In genomic region chr5:32630867-32631491, GRCh38 we compare ENCODE assay signal across 20 cellular contexts. TPM values are rescaled to one million over a fixed set of nuclear protein-coding genes. Genes with fewer than 3 reads are reported as not detected.
DNase-seq lines count a peak whose midpoint lies in the region; ATAC-seq, FAIRE-seq and TF ChIP-seq lines count a peak whose summit lies in the region.
"Had no signal": no experiment of that assay in that cellular context is flagged by ENCODE, and none has a peak within 500 bp of the region (broad histone marks: within the 10 kb centered on the region; RNA-seq: fewer than 3 reads in every experiment).

No MANE protein-coding gene starts in this region.

- H2AFZ ChIP-seq in HepG2 (ENCODE audit: low read length) (no peak overlapping the region), parathyroid adenoma (peak overlapping the region; percentile 8)

- H3K4me2 ChIP-seq in HepG2 (ENCODE audit: low read depth, low read length), result peak overlapping the region; percentile 54
- no peak overlapping the region for H3K4me2 ChIP-seq in parathyroid adenoma (ENCODE audit: low read length)

- no peaks in the 10 kb centered on the region for H3K9me3 ChIP-seq in HepG2 (ENCODE audit: low read length)
- no peaks in the 10 kb centered on the region for H3K9me3 ChIP-seq in parathyroid adenoma (ENCODE audit: control insufficient read depth, low read length)
- no peaks in the 10 kb centered on the region for H3K9me3 ChIP-seq in aorta (ENCODE audit: control insufficient read depth, low read length)
- no peaks in the 10 kb centered on the region for H3K9me3 ChIP-seq in A673 (ENCODE audit: low read depth, low read length, poor library complexity, severe bottlenecking)
- H3K9me3 ChIP-seq: BE2C had no signal

- no peaks in the 10 kb centered on the region for H3K79me2 ChIP-seq in HepG2 (ENCODE audit: insufficient read depth, low read length)
- no peaks in the 10 kb centered on the region for H3K79me2 ChIP-seq in parathyroid adenoma

- peak; percentile 40 for ATAC-seq in SK-N-SH treated with all-trans-retinoic acid at 6 μM for 48 hours
- peak; percentile 84 for ATAC-seq in HepG2
- no peak for ATAC-seq in aorta (ENCODE audit: low FRiP score)
- ATAC-seq in GM21381 (IDR thresholded peaks at IDR 0.05; ENCODE audit: unreplicated experiment), result no peak
- ATAC-seq: CD8-positive, alpha-beta T cell had no signal

- peaks cover 31% of the 10 kb centered on the region for H3K4me1 ChIP-seq in HepG2 (ENCODE audit: insufficient read depth, low read length)
- H3K4me1 ChIP-seq in parathyroid adenoma, result peaks cover 11% of the 10 kb centered on the region
- peaks cover 2 to 4% of the 10 kb centered on the region in 2 donors for H3K4me1 ChIP-seq in aorta (ENCODE audit: control insufficient read depth in 1 of 2, insufficient read depth in 2 of 2, low read length in 2 of 2)
- no peaks in the 10 kb centered on the region for H3K4me1 ChIP-seq in A673 (ENCODE audit: insufficient read depth, low read length, poor library complexity, severe bottlenecking)
- H3K4me1 ChIP-seq: BE2C had no signal

- no peak for FAIRE-seq in HepG2 (lab: Jason Lieb, UNC)
- FAIRE-seq: A204.1, D721Med, GM12892 had no signal

- no peak for TF ChIP-seq CTCF in HepG2 (CRISPR knock-in tag; IDR thresholded peaks at IDR 0.05)
- TF ChIP-seq CTCF in parathyroid adenoma (IDR thresholded peaks at IDR 0.05), result no peak
- no peak for TF ChIP-seq CTCF in A673 (conservative IDR thresholded peaks at IDR 0.05; ENCODE audit: low read depth, low read length)

- no peak for TF ChIP-seq POLR2A in HepG2 (IDR thresholded peaks at IDR 0.05; ENCODE audit: insufficient read depth in 1 of 2, low read depth in 2 of 2, low read length in 2 of 2)

- TF ChIP-seq RAD21 in HepG2 (CRISPR knock-in tag; IDR thresholded peaks at IDR 0.05), result no peak

- CTCF ChIA-PET in HepG2 (lab: Yijun Ruan, JAX; ENCODE audit: low intra/inter-chr PET ratio, low total read pairs), result no interaction called here
- CTCF ChIA-PET in A673 (lab: Charles Lee), result no interaction called here

- no peaks in the 10 kb centered on the region for H3K27me3 ChIP-seq in HepG2 (ENCODE audit: control insufficient read depth in 1 of 2, insufficient read depth in 2 of 2, low read length in 2 of 2)
- H3K27me3 ChIP-seq in parathyroid adenoma (ENCODE audit: control insufficient read depth, insufficient read depth, low read length), result no peaks in the 10 kb centered on the region
- H3K27me3 ChIP-seq in aorta (ENCODE audit: control insufficient read depth in 1 of 2, insufficient read depth in 2 of 2, low read length in 1 of 2), result no peaks in the 10 kb centered on the region
- H3K27me3 ChIP-seq in A673 (replicated peaks; ENCODE audit: insufficient read depth, low read depth, low read length, poor library complexity), result no peaks in the 10 kb centered on the region
- H3K27me3 ChIP-seq: BE2C had no signal

- TF ChIP-seq EP300 in HepG2 (IDR thresholded peaks at IDR 0.05; ENCODE audit: low read depth in 2 of 2, low read length in 2 of 2) (no peak), HepG2 (CRISPR knock-in tag; IDR thresholded peaks at IDR 0.05; ENCODE audit: borderline replicate concordance) (no peak)

- intact Hi-C loops in HepG2 (cut with micrococcal nuclease; ENCODE audit: unreplicated experiment), result no loop called here
- intact Hi-C loops in aorta (cut with DNase I), result no loop called here
- intact Hi-C loops in A673 (cut with micrococcal nuclease; ENCODE audit: unreplicated experiment), result no loop called here

- H4K20me1 ChIP-seq in HepG2 (ENCODE audit: insufficient read depth, low read length), result no peaks in the 10 kb centered on the region

- in situ Hi-C loops in HepG2 (cut with HindIII; ENCODE audit: extremely low pct_ligation_motif_present, low pct_unique_long_range_greater_than_20kb), result no loop called here

- WGBS in HepG2 (ENCODE audit: low lambda C conversion rate), result 6% methylated on average over 4 of the region's 5 CpGs
- WGBS in aorta, 2 donors, result 7 to 14% methylated on average over 5 of the region's 5 CpGs

- H3K4me3 ChIP-seq in HepG2 (replicated peaks in 1 of 3; ENCODE audit: insufficient read depth in 1 of 3, low read depth in 2 of 3, low read length in 3 of 3) (no peak overlapping the region), parathyroid adenoma (ENCODE audit: low read depth, low read length) (no peak overlapping the region), aorta (ENCODE audit: low read length in 2 of 2) (no peak overlapping the region), A673 (ENCODE audit: low read depth, low read length, poor library complexity, severe bottlenecking) (no peak overlapping the region)

- POLR2A ChIA-PET in HepG2 (lab: Yijun Ruan, JAX), result no interaction called here
- POLR2A ChIA-PET in A673 (lab: Charles Lee; ENCODE audit: low non-redundant PET), result no interaction called here

- peak; percentile 43 for DNase-seq in HepG2 (ENCODE audit: low spot score)
- no peak for DNase-seq in aorta
- no peak for DNase-seq in A673 (ENCODE audit: low spot score)
- no peak for DNase-seq in NCI-H510A (lab: John Stamatoyannopoulos, UW)
- DNase-seq: BE2C; CD8-positive, alpha-beta T cell; COR-L47; DMS153; DMS79 treated with DMSO at 0.1 percent for 48 hours; EL; GDM1; HCEC 1CT; HFFc6 had no signal

- no peak overlapping the region for H3K27ac ChIP-seq in HepG2 (ENCODE audit: extremely low read length, insufficient read depth, low read length)
- H3K27ac ChIP-seq in parathyroid adenoma, result no peak overlapping the region
- H3K27ac ChIP-seq in aorta (ENCODE audit: low read depth in 1 of 2, low read length in 2 of 2), result peak overlapping the region; percentile 62 to 83
- no peak overlapping the region for H3K27ac ChIP-seq in A673 (ENCODE audit: low read depth, low read length, poor library complexity, severe bottlenecking)
- H3K27ac ChIP-seq: C4-2B had no signal

- BruUV-seq in HepG2 (replicated peaks; lab: Mats Ljungman, UMichigan) (no TSS peak), A673 (replicated peaks; lab: Mats Ljungman, UMichigan) (no TSS peak)

- H3K9ac ChIP-seq in HepG2 (ENCODE audit: insufficient read depth, low read depth, low read length), result no peak overlapping the region
- no peak overlapping the region for H3K9ac ChIP-seq in parathyroid adenoma

- H3K36me3 ChIP-seq in HepG2 (replicated peaks in 1 of 2; ENCODE audit: control insufficient read depth in 1 of 2, insufficient read depth in 2 of 2, low read length in 2 of 2), result no peaks in the 10 kb centered on the region
- H3K36me3 ChIP-seq in parathyroid adenoma (ENCODE audit: control insufficient read depth, insufficient read depth, low read length), result no peaks in the 10 kb centered on the region
- no peaks in the 10 kb centered on the region for H3K36me3 ChIP-seq in aorta (ENCODE audit: control insufficient read depth in 1 of 2, insufficient read depth in 2 of 2, low read length in 1 of 2)
- no peaks in the 10 kb centered on the region for H3K36me3 ChIP-seq in A673 (ENCODE audit: insufficient read depth, low read length, poor library complexity, severe bottlenecking)
- H3K36me3 ChIP-seq: BE2C had no signal

TF ChIP-seq in SK-N-SH treated with all-trans-retinoic acid at 6 μM for 48 hours, 23 proteins besides CTCF, POLR2A, EP300 and RAD21 (continues in another document):
- no peak for TF ChIP-seq OSR1 (CRISPR knock-in tag; IDR thresholded peaks at IDR 0.05)
- no peak for TF ChIP-seq RARB (CRISPR knock-in tag; IDR thresholded peaks at IDR 0.05)
- TF ChIP-seq ZC3H10 (CRISPR knock-in tag; IDR thresholded peaks at IDR 0.05), result no peak
- no peak for TF ChIP-seq ISL1 (CRISPR knock-in tag; IDR thresholded peaks at IDR 0.05)

TF ChIP-seq in HepG2, 621 proteins besides CTCF, POLR2A, EP300 and RAD21 (continues in another document):
- TF ChIP-seq SOX6 (IDR thresholded peaks at IDR 0.05) (no peak), SOX6 (CRISPR knock-in tag; IDR thresholded peaks at IDR 0.05) (peak; percentile 72), SOX13 (IDR thresholded peaks at IDR 0.05) (no peak), SOX13 (CRISPR knock-in tag; conservative IDR thresholded peaks at IDR 0.05 in 1 of 2, IDR thresholded peaks at IDR 0.05 in 1 of 2) (peak in 1 of 2 experiments; percentile 54; a peak in 2 of 4 replicates), ZNF362 (CRISPR knock-in tag; IDR thresholded peaks at IDR 0.05; ENCODE audit: borderline replicate concordance) (peak; percentile 89), NR2F1 (CRISPR knock-in tag; IDR thresholded peaks at IDR 0.05) (peak in 1 of 2 experiments; percentile 59; a peak in 1 of 4 replicates)

RNA-seq across cellular contexts. Expression of gene SUB1, which starts 45.6 kb away (rescaled TPM):
- 693 and 1,107 TPM in 2 replicates for total RNA-seq in HepG2 (2016; rRNA removed; fragmentation: Illumina TruSeq; extraction: Trizol)
- total RNA-seq in HepG2 (2016; cell fraction: cytosol; rRNA removed; fragmentation: Illumina TruSeq; extraction: Trizol; ENCODE audit: low read depth), result 104 and 117 TPM in 2 replicates
- 685 and 1,185 TPM in 2 replicates for total RNA-seq in HepG2 (2016; cell fraction: insoluble cytoplasmic fraction; rRNA removed; fragmentation: Illumina TruSeq; extraction: Trizol)
- 142 and 153 TPM in 2 replicates for total RNA-seq in HepG2 (2016; cell fraction: membrane; rRNA removed; fragmentation: Illumina TruSeq; extraction: Trizol)
- 256 and 257 TPM in 2 replicates for total RNA-seq in HepG2 (2016; cell fraction: nucleus; rRNA removed; fragmentation: Illumina TruSeq; extraction: Trizol)
- polyA plus RNA-seq in HepG2 (2011; rRNA removed), result 113 and 182 TPM in 2 replicates
- 33.5 and 65.0 TPM in 2 replicates for polyA plus RNA-seq in HepG2 (2011; cell fraction: cytosol; rRNA removed)
- polyA plus RNA-seq in HepG2 (2011; cell fraction: nucleus; rRNA removed), result 30.4 and 38.9 TPM in 2 replicates
- 190 and 260 TPM in 2 replicates for polyA plus RNA-seq in HepG2 (2012)
- polyA plus RNA-seq in HepG2 (2016; cell fraction: cytosol; fragmentation: Illumina TruSeq; extraction: Trizol; ENCODE audit: low read depth), result 120 and 131 TPM in 2 replicates
- 1,199 and 1,366 TPM in 2 replicates for polyA plus RNA-seq in HepG2 (2016; cell fraction: insoluble cytoplasmic fraction; fragmentation: Illumina TruSeq; extraction: Trizol; ENCODE audit: low read depth)
- 144 and 151 TPM in 2 replicates for polyA plus RNA-seq in HepG2 (2016; cell fraction: membrane; fragmentation: Illumina TruSeq; extraction: Trizol; ENCODE audit: low read depth)
- 446 and 467 TPM in 2 replicates for polyA plus RNA-seq in HepG2 (2016; cell fraction: nucleus; fragmentation: Illumina TruSeq; extraction: Trizol; ENCODE audit: insufficient read depth, low read depth)
- polyA minus RNA-seq in HepG2 (2011; rRNA and poly(A)+ RNA removed; ENCODE audit: low replicate concordance), result 24.7 and 28.7 TPM in 2 replicates
- 45.4 and 50.6 TPM in 2 replicates for polyA minus RNA-seq in HepG2 (2011; cell fraction: cytosol; rRNA and poly(A)+ RNA removed)
- 145 and 207 TPM in 2 replicates for polyA minus RNA-seq in HepG2 (2011; cell fraction: nucleus; rRNA and poly(A)+ RNA removed)
- total RNA-seq in aorta, result 100 to 1,000 TPM; 172 to 192 TPM
- 100 to 1,000 TPM; 121 to 283 TPM for polyA plus RNA-seq in aorta
- total RNA-seq in A673 (2021), result 324 and 331 TPM in 2 replicates

Comparison
In these comparisons a context has a peak if more than half of its experiments do, and no peak if none do; other contexts are left out.
1. ATAC-seq: peak in SK-N-SH treated with all-trans-retinoic acid at 6 μM for 48 hours (single experiment) and HepG2 (single experiment); none in aorta (single experiment) and GM21381 (single experiment).
2. H3K27ac ChIP-seq: peak in aorta (2 of 2); none in HepG2 (single experiment), parathyroid adenoma (single experiment) and A673 (single experiment).